In genomic region chr1:212329104-212329503, GRCh38 we compare ENCODE assay signal across 27 cellular contexts. TPM values are rescaled to one million over a fixed set of nuclear protein-coding genes. Genes with fewer than 3 reads are reported as not detected.
DNase-seq lines count a peak whose midpoint lies in the region; ATAC-seq, FAIRE-seq and TF ChIP-seq lines count a peak whose summit lies in the region.
"Had no signal": no experiment of that assay in that cellular context is flagged by ENCODE, and none has a peak within 500 bp of the region (broad histone marks: within the 10 kb centered on the region; RNA-seq: fewer than 3 reads in every experiment).

No MANE protein-coding gene starts in this region.

- H2AFZ ChIP-seq in H1 (ENCODE audit: low read length), result no peak overlapping the region

- H3K56ac ChIP-seq in H1 (replicated peaks; ENCODE audit: insufficient read length, low read depth, low read length), result no peak overlapping the region

- H3K4me2 ChIP-seq in A549 (no peak overlapping the region), H1 (ENCODE audit: insufficient read depth in 1 of 2, low read depth in 2 of 2, low read length in 2 of 2) (no peak overlapping the region)
- H3K4me2 ChIP-seq: BLaER1 had no signal

- no peak overlapping the region for H2AK5ac ChIP-seq in H1 (ENCODE audit: low read depth, low read length)

- no peaks in the 10 kb centered on the region for H3K79me1 ChIP-seq in H1 (ENCODE audit: low read depth, low read length)

- POLR2A ChIA-PET in A549 (lab: Yijun Ruan, JAX) (no interaction called here), H1 (lab: Charles Lee; ENCODE audit: partially characterized antibody) (no interaction called here)

- intact Hi-C loops in activated naive CD4-positive, alpha-beta T cell treated with anti-CD3 and anti-CD28 coated beads for 36 hours (cut with micrococcal nuclease), result no loop called here
- intact Hi-C loops in stomach (cut with DNase I; ENCODE audit: low total_unique reads), result no loop called here

- peak overlapping the region; percentile 59 for H3K27ac Mint-ChIP-seq in activated naive CD4-positive, alpha-beta T cell treated with anti-CD3 and anti-CD28 coated beads, Interleukin-2, amount 50 U/mL, for 24 hours
- no peak overlapping the region for H3K27ac Mint-ChIP-seq in activated naive CD4-positive, alpha-beta T cell treated with anti-CD3 and anti-CD28 coated beads for 36 hours
- no peak overlapping the region for H3K27ac Mint-ChIP-seq in stimulated activated memory B cell treated with anti-CD40 and anti-IgM and Interleukin-4, amounts not matched to agents 10 μg/mL and 1 μg/mL and 100 μg/mL, for 72 hours

- H3K27ac ChIP-seq in A549, result no peak overlapping the region
- H3K27ac ChIP-seq in H1 (ENCODE audit: low read depth, low read length), result no peak overlapping the region
- H3K27ac ChIP-seq in stomach, result no peak overlapping the region
- H3K27ac ChIP-seq: 22Rv1, BLaER1 had no signal

- no peak overlapping the region for H2BK15ac ChIP-seq in H1 (ENCODE audit: low read length)

- H3K4me3 ChIP-seq in A549 (no peak overlapping the region), H1 (ENCODE audit: extremely low read depth in 1 of 4, insufficient read depth in 2 of 4, low read depth in 3 of 4, low read length in 4 of 4) (no peak overlapping the region), stomach (no peak overlapping the region)
- H3K4me3 ChIP-seq: BLaER1, GM12878 had no signal

- H3K36me3 ChIP-seq in H1 (ENCODE audit: control insufficient read depth in 2 of 4, insufficient read depth in 4 of 4, low read length in 3 of 4), result peaks cover 0 to 6% (median 2%) of the 10 kb centered on the region in 4 experiments; a peak in 2 of 8 replicates
- peaks cover 8 to 38% (median 36%) of the 10 kb centered on the region in 4 donors for H3K36me3 ChIP-seq in stomach

- no peaks in the 10 kb centered on the region for H4K20me1 ChIP-seq in H1 (replicated peaks in 1 of 2; ENCODE audit: control insufficient read depth in 1 of 2, insufficient read depth in 2 of 2, low read length in 2 of 2)

- no peak overlapping the region for H2BK120ac ChIP-seq in H1 (replicated peaks; ENCODE audit: low read depth, low read length)

- H3K79me2 ChIP-seq in H1 (ENCODE audit: control insufficient read depth in 1 of 2, insufficient read depth in 2 of 2, low read length in 2 of 2), result peaks cover 0 to 13% of the 10 kb centered on the region in 2 experiments; a peak in 2 of 4 replicates

- H3K9ac ChIP-seq in H1 (replicated peaks in 1 of 4; ENCODE audit: extremely low read depth in 1 of 4, low read depth in 3 of 4, low read length in 3 of 4), result no peak overlapping the region
- H3K9ac ChIP-seq: BLaER1 had no signal

- H3K27me3 Mint-ChIP-seq in activated naive CD4-positive, alpha-beta T cell treated with anti-CD3 and anti-CD28 coated beads, Interleukin-2, amount 50 U/mL, for 24 hours, result no peaks in the 10 kb centered on the region
- no peaks in the 10 kb centered on the region for H3K27me3 Mint-ChIP-seq in activated naive CD4-positive, alpha-beta T cell treated with anti-CD3 and anti-CD28 coated beads for 36 hours (ENCODE audit: low read depth)
- H3K27me3 Mint-ChIP-seq in stimulated activated memory B cell treated with anti-CD40 and anti-IgM and Interleukin-4, amounts not matched to agents 10 μg/mL and 1 μg/mL and 100 μg/mL, for 72 hours, result no peaks in the 10 kb centered on the region
- H3K27me3 Mint-ChIP-seq: CD4-positive, alpha-beta memory T cell; CD4-positive, CD25-positive, alpha-beta regulatory T cell; CD8-positive, alpha-beta memory T cell had no signal

- H3K9me3 Mint-ChIP-seq in activated naive CD4-positive, alpha-beta T cell treated with anti-CD3 and anti-CD28 coated beads, Interleukin-2, amount 50 U/mL, for 24 hours, result no peaks in the 10 kb centered on the region
- no peaks in the 10 kb centered on the region for H3K9me3 Mint-ChIP-seq in activated naive CD4-positive, alpha-beta T cell treated with anti-CD3 and anti-CD28 coated beads for 36 hours
- peaks cover 3% of the 10 kb centered on the region for H3K9me3 Mint-ChIP-seq in stimulated activated memory B cell treated with anti-CD40 and anti-IgM and Interleukin-4, amounts not matched to agents 10 μg/mL and 1 μg/mL and 100 μg/mL, for 72 hours
- H3K9me3 Mint-ChIP-seq: CD4-positive, CD25-positive, alpha-beta regulatory T cell; CD8-positive, alpha-beta memory T cell had no signal

- H3K27me3 ChIP-seq in H1 (replicated peaks in 1 of 4; ENCODE audit: control insufficient read depth in 3 of 4, extremely low read depth in 1 of 4, insufficient read depth in 3 of 4, low read length in 3 of 4) (no peaks in the 10 kb centered on the region), stomach (no peaks in the 10 kb centered on the region)
- H3K27me3 ChIP-seq: BE2C, BLaER1 had no signal

- no peak for TF ChIP-seq CTCF in A549 (IDR thresholded peaks at IDR 0.05)
- no peak for TF ChIP-seq CTCF in H1 (IDR thresholded peaks at IDR 0.05; ENCODE audit: control extremely low read depth in 1 of 3, insufficient read depth in 1 of 3, low read depth in 1 of 3, low read length in 3 of 3)
- no peak for TF ChIP-seq CTCF in stomach (IDR thresholded peaks at IDR 0.05)

- H3K18ac ChIP-seq in H1 (ENCODE audit: extremely low read depth, low read length), result no peak overlapping the region

- peaks cover 17% of the 10 kb centered on the region for H3K36me3 Mint-ChIP-seq in activated naive CD4-positive, alpha-beta T cell treated with anti-CD3 and anti-CD28 coated beads, Interleukin-2, amount 50 U/mL, for 24 hours
- peaks cover 10% of the 10 kb centered on the region for H3K36me3 Mint-ChIP-seq in activated naive CD4-positive, alpha-beta T cell treated with anti-CD3 and anti-CD28 coated beads for 36 hours (ENCODE audit: low read depth)
- H3K36me3 Mint-ChIP-seq in stimulated activated memory B cell treated with anti-CD40 and anti-IgM and Interleukin-4, amounts not matched to agents 10 μg/mL and 1 μg/mL and 100 μg/mL, for 72 hours, result peaks cover 25% of the 10 kb centered on the region

- no peak overlapping the region for H3K4me3 Mint-ChIP-seq in activated naive CD4-positive, alpha-beta T cell treated with anti-CD3 and anti-CD28 coated beads, Interleukin-2, amount 50 U/mL, for 24 hours
- no peak overlapping the region for H3K4me3 Mint-ChIP-seq in activated naive CD4-positive, alpha-beta T cell treated with anti-CD3 and anti-CD28 coated beads for 36 hours
- H3K4me3 Mint-ChIP-seq in stimulated activated memory B cell treated with anti-CD40 and anti-IgM and Interleukin-4, amounts not matched to agents 10 μg/mL and 1 μg/mL and 100 μg/mL, for 72 hours, result no peak overlapping the region
- H3K4me3 Mint-ChIP-seq: CD14-positive monocyte; CD4-positive, alpha-beta memory T cell; CD4-positive, CD25-positive, alpha-beta regulatory T cell; CD8-positive, alpha-beta memory T cell had no signal

- H4K8ac ChIP-seq in H1 (ENCODE audit: extremely low read depth, insufficient read depth, low read length), result no peak overlapping the region; the same call in 1 of the 2 replicates

- H3K14ac ChIP-seq in H1 (ENCODE audit: insufficient read length), result no peak overlapping the region

- H3K23ac ChIP-seq in H1 (ENCODE audit: insufficient read length), result no peak overlapping the region

- no peaks in the 10 kb centered on the region for H3K9me3 ChIP-seq in A549
- no peaks in the 10 kb centered on the region for H3K9me3 ChIP-seq in H1 (ENCODE audit: insufficient read depth in 2 of 2, low read depth in 1 of 2, low read length in 1 of 2)
- H3K9me3 ChIP-seq in stomach, result no peaks in the 10 kb centered on the region
- H3K9me3 ChIP-seq: BE2C, BLaER1 had no signal

- no peak overlapping the region for H2BK20ac ChIP-seq in H1 (ENCODE audit: low read length)

- no peak overlapping the region for H4K5ac ChIP-seq in H1 (ENCODE audit: insufficient read length, low read depth, low read length)

- H2BK5ac ChIP-seq in H1 (ENCODE audit: low read depth, low read length), result no peak overlapping the region

- H4K91ac ChIP-seq in H1 (replicated peaks; ENCODE audit: insufficient read length, low read length), result no peak overlapping the region

- no peak overlapping the region for H3K4ac ChIP-seq in H1 (replicated peaks; ENCODE audit: insufficient read length, low read depth, low read length)

- WGBS in A549 (ENCODE audit: missing lambda C conversion rate), result 93% methylated on average over 2 of the region's 2 CpGs
- 92% methylated on average over 2 of the region's 2 CpGs; no CpG with 5 or more reads in 1 of the 2 experiments for WGBS in H1 (ENCODE audit: extremely low coverage in 1 of 2, insufficient coverage in 1 of 2, insufficient read length in 1 of 2, insufficient replicate concordance in 2 of 2, low coverage in 1 of 2, low lambda C conversion rate in 2 of 2, missing lambda C conversion rate in 1 of 2), 2 experiments
- WGBS in stomach, 5 donors, result 85 to 96% (median 91%) methylated on average over 2 of the region's 2 CpGs

- H2BK12ac ChIP-seq in H1 (ENCODE audit: low read depth, low read length), result no peak overlapping the region

- CTCF ChIA-PET in activated naive CD4-positive, alpha-beta T cell treated with anti-CD3 and anti-CD28 coated beads for 36 hours (lab: Charles Lee), result interaction anchor here (0.6 kb wide), 1 partner anchor 453 kb away, joined by 3 read pairs; no protein-coding TSS in a partner anchor
- CTCF ChIA-PET in A549 (lab: Yijun Ruan, JAX) (interaction anchor here (1.3 kb wide), 1 partner anchor 648 kb away, joined by 3 read pairs; no protein-coding TSS in a partner anchor), H1 (lab: Charles Lee; ENCODE audit: partially characterized antibody) (interaction anchor here (0.9 to 1.5 kb wide), 4 partner anchors 13 to 421 kb away, joined by 3 to 4 read pairs (median 4); no protein-coding TSS in a partner anchor)

- TF ChIP-seq POLR2A in A549 (IDR thresholded peaks at IDR 0.05; ENCODE audit: low read length) (no peak), H1 (IDR thresholded peaks at IDR 0.05; ENCODE audit: control extremely low read depth in 1 of 2, low read depth in 2 of 2, low read length in 2 of 2) (no peak), stomach (IDR thresholded peaks at IDR 0.05) (no peak)

- H3K4me1 ChIP-seq in A549, result no peaks in the 10 kb centered on the region
- H3K4me1 ChIP-seq in H1 (replicated peaks in 1 of 4; ENCODE audit: control insufficient read depth in 3 of 4, insufficient read depth in 4 of 4, low read length in 3 of 4), result no peaks in the 10 kb centered on the region
- H3K4me1 ChIP-seq in stomach, result peaks cover 0 to 10% (median 5%) of the 10 kb centered on the region in 4 donors
- H3K4me1 ChIP-seq: BE2C, BLaER1 had no signal

- TF ChIP-seq RAD21 in A549 (conservative IDR thresholded peaks at IDR 0.05 in 1 of 2, IDR thresholded peaks at IDR 0.05 in 1 of 2), result no peak
- no peak for TF ChIP-seq RAD21 in H1 (IDR thresholded peaks at IDR 0.05 in 1 of 2, conservative IDR thresholded peaks at IDR 0.05 in 1 of 2; ENCODE audit: low read depth in 2 of 2, low read length in 2 of 2)

- ATAC-seq in A549, result no peak
- ATAC-seq in stimulated activated memory B cell treated with anti-CD40 and anti-IgM and Interleukin-4, amounts not matched to agents 10 μg/mL and 1 μg/mL and 100 μg/mL, for 72 hours, result no peak
- ATAC-seq: GM12878 had no signal

- FAIRE-seq in A549 (lab: Jason Lieb, UNC), result no peak
- peak; percentile 52 for FAIRE-seq in TTC549 (lab: Jason Lieb, UNC)
- FAIRE-seq in H1 (lab: Jason Lieb, UNC), result no peak
- FAIRE-seq: GM12878, GM12892, GM18507 had no signal

- TF ChIP-seq EP300 in A549 (IDR thresholded peaks at IDR 0.05) (no peak), H1 (IDR thresholded peaks at IDR 0.05; ENCODE audit: borderline replicate concordance in 1 of 2, low read depth in 2 of 2, low read length in 2 of 2) (no peak), stomach (IDR thresholded peaks at IDR 0.05) (no peak)

- no peak for DNase-seq in activated naive CD4-positive, alpha-beta T cell treated with anti-CD3 and anti-CD28 coated beads for 36 hours
- DNase-seq in A549 (ENCODE audit: low read depth in 1 of 2, low spot score in 1 of 2) (no peak), H1 (ENCODE audit: low read depth in 1 of 2, low spot score in 2 of 2) (no peak), stomach (no peak)
- DNase-seq: ACHN; BE2C; C1 segment of cervical spinal cord; CD4-positive, alpha-beta memory T cell; CD4-positive, CD25-positive, alpha-beta regulatory T cell; CD8-positive, alpha-beta memory T cell; COR-L47; DMS 273 treated with DMSO at 0.1 percent for 48 hours; DMS153; DMS53; DMS79; DND-41; EL; GDM1 had no signal

- no peaks in the 10 kb centered on the region; the same call in 1 of the 2 replicates for H3K23me2 ChIP-seq in H1 (ENCODE audit: low read depth, low read length)

- H3K4me1 Mint-ChIP-seq in activated naive CD4-positive, alpha-beta T cell treated with anti-CD3 and anti-CD28 coated beads, Interleukin-2, amount 50 U/mL, for 24 hours, result peaks cover 29% of the 10 kb centered on the region
- peaks cover 6% of the 10 kb centered on the region for H3K4me1 Mint-ChIP-seq in activated naive CD4-positive, alpha-beta T cell treated with anti-CD3 and anti-CD28 coated beads for 36 hours (ENCODE audit: low read depth)
- H3K4me1 Mint-ChIP-seq in stimulated activated memory B cell treated with anti-CD40 and anti-IgM and Interleukin-4, amounts not matched to agents 10 μg/mL and 1 μg/mL and 100 μg/mL, for 72 hours, result peaks cover 13% of the 10 kb centered on the region
- H3K4me1 Mint-ChIP-seq: CD14-positive monocyte had no signal

RNA-seq across cellular contexts. Expression of gene PPP2R5A, which starts 43.9 kb away (rescaled TPM):
- total RNA-seq in activated naive CD4-positive, alpha-beta T cell treated with anti-CD3 and anti-CD28 coated beads for 36 hours, result 10 to 100 TPM; 30.6 to 31.4 TPM
- 33.6 and 37.6 TPM in 2 replicates for polyA plus RNA-seq in A549 (2011; rRNA removed)
- polyA plus RNA-seq in A549 (2012; cell fraction: cytosol; rRNA removed), result 9.7 and 12.0 TPM in 2 replicates
- 6.1 and 6.4 TPM in 2 replicates for polyA plus RNA-seq in A549 (2012; cell fraction: nucleus; rRNA removed)
- 14.8 to 15.1 TPM (median 14.9 TPM) in 3 replicates for polyA plus RNA-seq in A549 (2017; fragmentation: RNase III; extraction: RNeasy Plus Mini Kit Qiagen cat#74134 plus additional on column Dnase treatment)
- 6.8 and 7.9 TPM in 2 replicates for polyA minus RNA-seq in A549 (2011; rRNA and poly(A)+ RNA removed)
- total RNA-seq in H1 (2021; fragmentation: NEBNext Ultra II Directional; extraction: Animal tissue kit (Norgen Biotek cat#: 25700)), result 36.3 and 36.8 TPM in 2 replicates
- polyA plus RNA-seq in H1 (2011; rRNA removed), result 11.0 and 14.6 TPM in 2 replicates
- polyA plus RNA-seq in H1 (2011; cell fraction: cytosol; rRNA removed), result 18.0 TPM
- 12.5 TPM for polyA plus RNA-seq in H1 (2011; cell fraction: nucleus; rRNA removed)
- 13.0 to 20.8 TPM (median 15.6 TPM) in 4 replicates for polyA plus RNA-seq in H1 (2012, experiment 1 of 2)
- polyA plus RNA-seq in H1 (2012, experiment 2 of 2), result 5.5 TPM
- polyA plus RNA-seq in H1 (2013, experiment 1 of 2), result 21.1 TPM
- 20.5 TPM for polyA plus RNA-seq in H1 (2013, experiment 2 of 2)
- 8.4 and 9.0 TPM in 2 replicates for polyA minus RNA-seq in H1 (2011; rRNA and poly(A)+ RNA removed)
- 12.6 TPM for polyA minus RNA-seq in H1 (2011; cell fraction: cytosol; rRNA and poly(A)+ RNA removed)
- polyA minus RNA-seq in H1 (2011; cell fraction: nucleus; rRNA and poly(A)+ RNA removed), result 17.1 TPM
- 10 to 100 TPM; 38.4 to 69.6 (median 57.2) TPM for total RNA-seq in stomach
- polyA plus RNA-seq in stomach, result 10 to 100 TPM; 40.4 to 72.6 (median 40.5) TPM
